28 cellular contexts compared by ENCODE assay signal in genomic region chr13:73535341-73535740, GRCh38.
"Had no signal": no experiment of that assay in that cellular context is flagged by ENCODE, and none has a peak within 500 bp of the region (broad histone marks: within the 10 kb centered on the region; RNA-seq: fewer than 3 reads in every experiment).

No MANE protein-coding gene starts in this region.

- ATAC-seq: activated CD8-positive, alpha-beta memory T cell treated with anti-CD3 and anti-CD28 coated beads, Interleukin-2, amount 10 ng/mL, durations not matched to agents 7 days and 5 days; activated T-helper 17 cell treated with anti-CD3 and anti-CD28 coated beads, Interleukin-2, amount 50 U/mL, for 72 hours; WTC11 had no signal

- H3K9me3 Mint-ChIP-seq: T-helper 1 cell treated with Interleukin-12 subunit alpha and Interleukin-12 subunit beta and Interleukin-4 antibody, amounts not matched to agents 30 μg/mL and 1 μg/mL, for 36 hours had no signal

- H3K4me3 Mint-ChIP-seq: activated CD8-positive, alpha-beta memory T cell treated with anti-CD3 and anti-CD28 coated beads, Interleukin-2, amount 10 ng/mL, durations not matched to agents 7 days and 5 days; activated naive CD4-positive, alpha-beta T cell treated with anti-CD3 and anti-CD28 coated beads for 36 hours; activated naive CD8-positive, alpha-beta T cell; activated T-helper 17 cell treated with anti-CD3 and anti-CD28 coated beads, Interleukin-2, amount 50 U/mL, for 72 hours; brain; T-helper 1 cell treated with Interleukin-12 subunit alpha and Interleukin-12 subunit beta and Interleukin-4 antibody, amounts not matched to agents 30 μg/mL and 1 μg/mL, for 36 hours; WTC11 had no signal

- H3K27ac Mint-ChIP-seq: activated CD8-positive, alpha-beta memory T cell treated with anti-CD3 and anti-CD28 coated beads, Interleukin-2, amount 10 ng/mL, durations not matched to agents 7 days and 5 days; activated naive CD4-positive, alpha-beta T cell treated with anti-CD3 and anti-CD28 coated beads for 36 hours; activated naive CD8-positive, alpha-beta T cell; activated T-helper 17 cell treated with anti-CD3 and anti-CD28 coated beads, Interleukin-2, amount 50 U/mL, for 72 hours; brain; T-helper 1 cell treated with Interleukin-12 subunit alpha and Interleukin-12 subunit beta and Interleukin-4 antibody, amounts not matched to agents 30 μg/mL and 1 μg/mL, for 36 hours; WTC11 had no signal

- H3K4me1 Mint-ChIP-seq: activated CD8-positive, alpha-beta memory T cell treated with anti-CD3 and anti-CD28 coated beads, Interleukin-2, amount 10 ng/mL, durations not matched to agents 7 days and 5 days; activated T-helper 17 cell treated with anti-CD3 and anti-CD28 coated beads, Interleukin-2, amount 50 U/mL, for 72 hours had no signal

- FAIRE-seq: astrocyte, RCC 7860 had no signal

- H3K36me3 Mint-ChIP-seq: activated CD8-positive, alpha-beta memory T cell treated with anti-CD3 and anti-CD28 coated beads, Interleukin-2, amount 10 ng/mL, durations not matched to agents 7 days and 5 days; activated naive CD8-positive, alpha-beta T cell; brain; WTC11 had no signal

- H3K27me3 Mint-ChIP-seq: activated naive CD8-positive, alpha-beta T cell; activated T-helper 17 cell treated with anti-CD3 and anti-CD28 coated beads, Interleukin-2, amount 50 U/mL, for 72 hours had no signal

- DNase-seq: activated CD4-positive, alpha-beta T cell treated with anti-CD3 and anti-CD28 coated beads for 48 hours; activated CD4-positive, alpha-beta T cell treated with anti-CD3 and anti-CD28 coated beads, Interleukin-2, amount 50 U/mL, for 4 hours; activated CD4-positive, CD25-positive, alpha-beta regulatory T cell treated with anti-CD3 and anti-CD28 coated beads, Interleukin-2, amount 50 U/mL, for 72 hours; activated CD8-positive, alpha-beta memory T cell treated with anti-CD3 and anti-CD28 coated beads, Interleukin-2, amount 10 ng/mL, durations not matched to agents 7 days and 5 days; activated gamma-delta T cell; activated naive CD4-positive, alpha-beta T cell treated with anti-CD3 and anti-CD28 coated beads for 36 hours; activated T-cell treated with anti-CD3 and anti-CD28 coated beads, Interleukin-2, amount 50 U/mL, for 48 hours; amygdala; IMR-90; Kasumi-1; KBM-7; NCI-H1092; NCI-H1417; NCI-H1930; NCI-H2171; NCI-H2227 treated with DMSO at 0.1 percent for 48 hours; NCI-H526; NCI-H774; NK-92 treated with Interleukin-12 subunit alpha and Interleukin-12 subunit beta, amount 100 ng/mL, for 24 hours; OCI-M1; SHP77 treated with DMSO at 0.1 percent for 48 hours had no signal
